ENCODE assay signal across 26 cellular contexts in the genomic region with DNA sequence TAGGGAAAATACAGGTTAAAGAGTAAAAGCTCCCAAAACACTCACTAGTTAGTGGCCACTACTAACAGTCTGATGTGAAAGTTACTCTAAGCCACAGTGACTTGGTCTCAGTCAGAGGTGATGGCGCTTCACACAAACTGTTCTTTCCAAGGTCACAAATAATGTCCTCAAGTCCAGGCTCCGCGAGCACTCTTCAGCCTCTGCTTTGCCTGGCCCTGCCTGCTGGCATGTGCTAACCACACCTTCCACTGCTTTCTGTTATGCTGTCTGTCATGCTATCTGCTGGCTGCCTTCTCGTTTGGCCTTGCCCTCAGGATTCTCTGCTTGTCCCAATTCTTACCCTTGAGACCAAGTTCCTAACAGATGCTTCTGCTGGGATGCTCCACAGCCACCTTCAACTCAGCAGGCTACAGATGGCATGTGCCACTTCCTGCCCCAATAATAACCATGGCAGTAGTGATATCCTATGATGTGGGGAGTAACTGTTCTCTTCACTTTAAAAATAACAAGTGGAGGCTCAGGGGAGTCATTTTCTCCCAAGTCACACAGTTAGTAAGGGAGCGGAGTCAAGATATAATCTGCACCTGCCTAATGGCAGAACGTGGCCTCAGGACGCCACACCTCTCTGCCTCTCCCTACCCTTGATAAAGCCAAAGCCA.
"Had no signal": no experiment of that assay in that cellular context is flagged by ENCODE, and none has a peak within 500 bp of the region (broad histone marks: within the 10 kb centered on the region; RNA-seq: fewer than 3 reads in every experiment).

No MANE protein-coding gene starts in this region.

- H3K9me3 Mint-ChIP-seq: activated CD4-positive, alpha-beta memory T cell treated with anti-CD3 and anti-CD28 coated beads for 36 hours; activated naive CD4-positive, alpha-beta T cell treated with anti-CD3 and anti-CD28 coated beads, Interleukin-2, amount 10 ng/mL, durations not matched to agents 7 days and 5 days; nephron had no signal

- DNase-seq: activated CD4-positive, alpha-beta memory T cell treated with anti-CD3 and anti-CD28 coated beads for 36 hours; activated CD4-positive, alpha-beta T cell treated with anti-CD3 and anti-CD28 coated beads for 4 hours; activated CD8-positive, alpha-beta memory T cell treated with anti-CD3 and anti-CD28 coated beads, Interleukin-2, amount 50 U/mL, for 4 hours; activated gamma-delta T cell; activated naive CD4-positive, alpha-beta T cell treated with anti-CD3 and anti-CD28 coated beads, Interleukin-2, amount 10 ng/mL, durations not matched to agents 7 days and 5 days; activated T-cell treated with anti-CD3 and anti-CD28 coated beads, Interleukin-2, amount 50 U/mL, for 1 hour; amniotic stem cell; brain microvascular endothelial cell; central memory CD4-positive, alpha-beta T cell; dermis blood vessel endothelial cell; effector CD4-positive, alpha-beta T cell; foreskin keratinocyte; kidney glomerular epithelial cell; left lung; mammary epithelial cell; ovary; psoas muscle; spleen; stimulated activated naive CD4-positive, alpha-beta T cell; tibial artery; upper lobe of right lung had no signal

- H3K9me3 ChIP-seq: esophagus muscularis mucosa, left lung, neutrophil, ovary, psoas muscle, spleen, suprapubic skin, tibial artery, upper lobe of right lung had no signal

- H3K27me3 Mint-ChIP-seq: activated CD4-positive, alpha-beta memory T cell treated with anti-CD3 and anti-CD28 coated beads for 36 hours; activated naive CD4-positive, alpha-beta T cell treated with anti-CD3 and anti-CD28 coated beads, Interleukin-2, amount 10 ng/mL, durations not matched to agents 7 days and 5 days had no signal

- H3K4me1 Mint-ChIP-seq: nephron had no signal

- H3K36me3 ChIP-seq: ovary had no signal

- H3K27ac ChIP-seq: brain microvascular endothelial cell, esophagus muscularis mucosa, foreskin keratinocyte, left lung, neutrophil, ovary, psoas muscle, spleen, suprapubic skin, tibial artery, upper lobe of right lung, VCaP had no signal

- H3K4me3 Mint-ChIP-seq: activated CD4-positive, alpha-beta memory T cell treated with anti-CD3 and anti-CD28 coated beads for 36 hours; activated naive CD4-positive, alpha-beta T cell treated with anti-CD3 and anti-CD28 coated beads, Interleukin-2, amount 10 ng/mL, durations not matched to agents 7 days and 5 days; nephron had no signal

- H3K27me3 ChIP-seq: brain microvascular endothelial cell, esophagus muscularis mucosa, foreskin keratinocyte, left lung, neutrophil, ovary, spleen, suprapubic skin, tibial artery, upper lobe of right lung had no signal

- H3K27ac Mint-ChIP-seq: activated CD4-positive, alpha-beta memory T cell treated with anti-CD3 and anti-CD28 coated beads for 36 hours; activated naive CD4-positive, alpha-beta T cell treated with anti-CD3 and anti-CD28 coated beads, Interleukin-2, amount 10 ng/mL, durations not matched to agents 7 days and 5 days; nephron had no signal

- H3K4me3 ChIP-seq: esophagus muscularis mucosa, left lung, ovary, psoas muscle, spleen, suprapubic skin, tibial artery, upper lobe of right lung had no signal

- H3K4me1 ChIP-seq: esophagus muscularis mucosa, foreskin keratinocyte, left lung, psoas muscle, spleen, suprapubic skin, tibial artery, upper lobe of right lung had no signal
